In genomic region chr1:10830961-10831669, GRCh38 we compare ENCODE assay signal across 12 cellular contexts. TPM values are rescaled to one million over a fixed set of nuclear protein-coding genes. Genes with fewer than 3 reads are reported as not detected.
DNase-seq lines count a peak whose midpoint lies in the region; ATAC-seq and TF ChIP-seq lines count a peak whose summit lies in the region.
"Had no signal": no experiment of that assay in that cellular context is flagged by ENCODE, and none has a peak within 500 bp of the region (broad histone marks: within the 10 kb centered on the region; RNA-seq: fewer than 3 reads in every experiment).

No MANE protein-coding gene starts in this region.

- H3K36me3 ChIP-seq in vagina: no peaks in the 10 kb centered on the region
- H3K36me3 ChIP-seq: heart left ventricle had no signal

- intact Hi-C loops in vagina (cut with DNase I): no loop called here

- H3K4me1 Mint-ChIP-seq in activated naive CD8-positive, alpha-beta T cell treated with anti-CD3 and anti-CD28 coated beads, Interleukin-2, amount 50 U/mL, for 24 hours: peaks cover 2% of the 10 kb centered on the region
- no peaks in the 10 kb centered on the region for H3K4me1 Mint-ChIP-seq in activated naive CD8-positive, alpha-beta T cell treated with anti-CD3 and anti-CD28 coated beads for 36 hours
- H3K4me1 Mint-ChIP-seq in T-helper 2 cell treated with Interferon-gamma antibody and Interleukin-4, amounts not matched to agents 5 μg/mL and 100 μg/mL, for 36 hours (ENCODE audit: low read depth): peaks cover 3% of the 10 kb centered on the region
- H3K4me1 Mint-ChIP-seq: activated naive CD8-positive, alpha-beta T cell treated with anti-CD3 and anti-CD28 coated beads, Interleukin-2, amount 10 ng/mL, durations not matched to agents 7 days and 5 days had no signal

- no peaks in the 10 kb centered on the region for H3K36me3 Mint-ChIP-seq in activated naive CD8-positive, alpha-beta T cell treated with anti-CD3 and anti-CD28 coated beads, Interleukin-2, amount 50 U/mL, for 24 hours (ENCODE audit: low read depth)
- H3K36me3 Mint-ChIP-seq in activated naive CD8-positive, alpha-beta T cell treated with anti-CD3 and anti-CD28 coated beads for 36 hours: no peaks in the 10 kb centered on the region
- H3K36me3 Mint-ChIP-seq in T-helper 2 cell treated with Interferon-gamma antibody and Interleukin-4, amounts not matched to agents 5 μg/mL and 100 μg/mL, for 36 hours (ENCODE audit: low read depth): no peaks in the 10 kb centered on the region
- H3K36me3 Mint-ChIP-seq: activated naive CD8-positive, alpha-beta T cell treated with anti-CD3 and anti-CD28 coated beads, Interleukin-2, amount 10 ng/mL, durations not matched to agents 7 days and 5 days had no signal

- ATAC-seq in activated naive CD8-positive, alpha-beta T cell treated with anti-CD3 and anti-CD28 coated beads, Interleukin-2, amount 50 U/mL, for 24 hours: peak; percentile 44
- ATAC-seq in esophagus mucosa: peak; percentile 92
- ATAC-seq in GM18861 (IDR thresholded peaks at IDR 0.05; ENCODE audit: unreplicated experiment): no peak
- ATAC-seq: left cardiac atrium had no signal

- no peaks in the 10 kb centered on the region for H3K27me3 ChIP-seq in vagina

- H3K27ac Mint-ChIP-seq in activated naive CD8-positive, alpha-beta T cell treated with anti-CD3 and anti-CD28 coated beads, Interleukin-2, amount 50 U/mL, for 24 hours: no peak overlapping the region
- no peak overlapping the region for H3K27ac Mint-ChIP-seq in activated naive CD8-positive, alpha-beta T cell treated with anti-CD3 and anti-CD28 coated beads for 36 hours
- no peak overlapping the region for H3K27ac Mint-ChIP-seq in T-helper 2 cell treated with Interferon-gamma antibody and Interleukin-4, amounts not matched to agents 5 μg/mL and 100 μg/mL, for 36 hours
- H3K27ac Mint-ChIP-seq: activated naive CD8-positive, alpha-beta T cell treated with anti-CD3 and anti-CD28 coated beads, Interleukin-2, amount 10 ng/mL, durations not matched to agents 7 days and 5 days had no signal

- no peak overlapping the region for H3K4me3 Mint-ChIP-seq in activated naive CD8-positive, alpha-beta T cell treated with anti-CD3 and anti-CD28 coated beads, Interleukin-2, amount 50 U/mL, for 24 hours
- H3K4me3 Mint-ChIP-seq in activated naive CD8-positive, alpha-beta T cell treated with anti-CD3 and anti-CD28 coated beads for 36 hours: no peak overlapping the region
- H3K4me3 Mint-ChIP-seq in T-helper 2 cell treated with Interferon-gamma antibody and Interleukin-4, amounts not matched to agents 5 μg/mL and 100 μg/mL, for 36 hours: no peak overlapping the region
- H3K4me3 Mint-ChIP-seq: activated naive CD8-positive, alpha-beta T cell treated with anti-CD3 and anti-CD28 coated beads, Interleukin-2, amount 10 ng/mL, durations not matched to agents 7 days and 5 days; central memory CD8-positive, alpha-beta T cell had no signal

- no peak for DNase-seq in activated naive CD8-positive, alpha-beta T cell treated with anti-CD3 and anti-CD28 coated beads, Interleukin-2, amount 50 U/mL, for 24 hours
- DNase-seq in activated naive CD8-positive, alpha-beta T cell treated with anti-CD3 and anti-CD28 coated beads for 36 hours: no peak
- peak; percentile 17 for DNase-seq in NCI-H69 (lab: John Stamatoyannopoulos, UW)
- no peak for DNase-seq in vagina (ENCODE audit: extremely low spot score in 2 of 2)
- DNase-seq in NCI-H2196 treated with DMSO at 0.1 percent for 48 hours (lab: John Stamatoyannopoulos, UW; ENCODE audit: unreplicated experiment): no peak
- DNase-seq in T-helper 2 cell treated with Interferon-gamma antibody and Interleukin-4, amounts not matched to agents 5 μg/mL and 100 μg/mL, for 36 hours (ENCODE audit: low spot score): no peak
- DNase-seq: activated naive CD8-positive, alpha-beta T cell treated with anti-CD3 and anti-CD28 coated beads, Interleukin-2, amount 10 ng/mL, durations not matched to agents 7 days and 5 days; heart left ventricle; left cardiac atrium had no signal

- peak overlapping the region; percentile 39 for H3K27ac ChIP-seq in vagina
- H3K27ac ChIP-seq: heart left ventricle had no signal

- TF ChIP-seq POLR2A in vagina (IDR thresholded peaks at IDR 0.05): no peak

- H3K27me3 Mint-ChIP-seq in activated naive CD8-positive, alpha-beta T cell treated with anti-CD3 and anti-CD28 coated beads, Interleukin-2, amount 50 U/mL, for 24 hours: peaks cover 24% of the 10 kb centered on the region
- peaks cover 24% of the 10 kb centered on the region for H3K27me3 Mint-ChIP-seq in activated naive CD8-positive, alpha-beta T cell treated with anti-CD3 and anti-CD28 coated beads for 36 hours
- peaks cover 33% of the 10 kb centered on the region for H3K27me3 Mint-ChIP-seq in T-helper 2 cell treated with Interferon-gamma antibody and Interleukin-4, amounts not matched to agents 5 μg/mL and 100 μg/mL, for 36 hours (ENCODE audit: low read depth)

- no peak overlapping the region for H3K4me3 ChIP-seq in vagina
- H3K4me3 ChIP-seq: heart left ventricle had no signal

- no peaks in the 10 kb centered on the region for H3K9me3 Mint-ChIP-seq in activated naive CD8-positive, alpha-beta T cell treated with anti-CD3 and anti-CD28 coated beads, Interleukin-2, amount 50 U/mL, for 24 hours
- no peaks in the 10 kb centered on the region for H3K9me3 Mint-ChIP-seq in activated naive CD8-positive, alpha-beta T cell treated with anti-CD3 and anti-CD28 coated beads for 36 hours
- H3K9me3 Mint-ChIP-seq in T-helper 2 cell treated with Interferon-gamma antibody and Interleukin-4, amounts not matched to agents 5 μg/mL and 100 μg/mL, for 36 hours: no peaks in the 10 kb centered on the region
- H3K9me3 Mint-ChIP-seq: activated naive CD8-positive, alpha-beta T cell treated with anti-CD3 and anti-CD28 coated beads, Interleukin-2, amount 10 ng/mL, durations not matched to agents 7 days and 5 days; central memory CD8-positive, alpha-beta T cell had no signal

- no peak for TF ChIP-seq CTCF in vagina (IDR thresholded peaks at IDR 0.05)

- H3K4me1 ChIP-seq in vagina: peaks cover 24% of the 10 kb centered on the region

- H3K9me3 ChIP-seq in vagina: no peaks in the 10 kb centered on the region
- H3K9me3 ChIP-seq: heart left ventricle had no signal

RNA-seq across cellular contexts. Expression of gene CASZ1, which starts 34.7 kb away (rescaled TPM):
- total RNA-seq in activated naive CD8-positive, alpha-beta T cell treated with anti-CD3 and anti-CD28 coated beads for 36 hours: 1 to 10 TPM; 2.2 to 2.3 TPM
- total RNA-seq in esophagus mucosa: 22.8 TPM
- 30.7 TPM for total RNA-seq in vagina
